ENCODE assay signal across 7 cellular contexts in the genomic region with DNA sequence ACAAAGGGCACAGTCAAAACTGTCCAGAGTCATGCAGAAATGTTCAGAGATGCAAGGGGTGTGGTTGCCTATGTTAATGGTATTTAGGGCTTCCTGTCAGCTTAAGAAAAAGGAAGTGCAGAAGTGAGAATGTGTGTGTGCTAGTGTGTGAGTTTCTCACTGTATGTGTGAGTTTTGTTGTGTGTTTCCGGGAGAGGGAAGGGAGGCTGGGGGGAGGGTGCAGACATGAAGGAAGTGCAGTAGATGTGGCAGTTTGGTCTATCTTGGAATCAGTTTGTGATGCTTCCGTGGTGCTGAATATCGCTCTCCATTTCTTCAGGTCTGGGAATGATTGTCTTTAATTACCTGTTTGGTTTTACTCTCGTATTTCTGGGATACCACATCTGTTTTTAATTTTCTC.
DNase-seq lines count a peak whose midpoint lies in the region; ATAC-seq lines count a peak whose summit lies in the region.

No MANE protein-coding gene starts in this region.

- H3K27ac Mint-ChIP-seq in T-helper 1 cell treated with Interleukin-12 subunit alpha and Interleukin-12 subunit beta and Interleukin-4 antibody, amounts not matched to agents 30 μg/mL and 1 μg/mL, for 36 hours = peak overlapping the region; percentile 89

- no peaks in the 10 kb centered on the region for H3K27me3 Mint-ChIP-seq in T-helper 1 cell treated with Interleukin-12 subunit alpha and Interleukin-12 subunit beta and Interleukin-4 antibody, amounts not matched to agents 30 μg/mL and 1 μg/mL, for 36 hours (ENCODE audit: low read depth)

- peak; percentile 84 for ATAC-seq in GM19324 (IDR thresholded peaks at IDR 0.05; ENCODE audit: low FRiP score, unreplicated experiment)
- peak; percentile 97 for ATAC-seq in HG03103 (IDR thresholded peaks at IDR 0.05; ENCODE audit: low read depth, unreplicated experiment)

- DNase-seq in central memory CD4-positive, alpha-beta T cell = peak; percentile 82
- DNase-seq in stimulated activated CD4-positive, alpha-beta T cell treated with anti-CD3 and anti-CD28 coated beads, TNF-alpha, amount 100 ng/mL, for 48 hours (ENCODE audit: low read depth in 3 of 3) = peak in 2 of 3 donors; percentile 16 to 33
- no peak for DNase-seq in SHP77 treated with DMSO at 0.1 percent for 48 hours (lab: John Stamatoyannopoulos, UW)
- DNase-seq in NCI-H1436 treated with DMSO at 0.1 percent for 48 hours (lab: John Stamatoyannopoulos, UW) = no peak

- H3K4me3 Mint-ChIP-seq in T-helper 1 cell treated with Interleukin-12 subunit alpha and Interleukin-12 subunit beta and Interleukin-4 antibody, amounts not matched to agents 30 μg/mL and 1 μg/mL, for 36 hours = peak overlapping the region; percentile 56

- H3K36me3 Mint-ChIP-seq in T-helper 1 cell treated with Interleukin-12 subunit alpha and Interleukin-12 subunit beta and Interleukin-4 antibody, amounts not matched to agents 30 μg/mL and 1 μg/mL, for 36 hours (ENCODE audit: low read depth) = no peaks in the 10 kb centered on the region

- H3K9me3 Mint-ChIP-seq in T-helper 1 cell treated with Interleukin-12 subunit alpha and Interleukin-12 subunit beta and Interleukin-4 antibody, amounts not matched to agents 30 μg/mL and 1 μg/mL, for 36 hours = no peaks in the 10 kb centered on the region

- peaks cover 33% of the 10 kb centered on the region for H3K4me1 Mint-ChIP-seq in T-helper 1 cell treated with Interleukin-12 subunit alpha and Interleukin-12 subunit beta and Interleukin-4 antibody, amounts not matched to agents 30 μg/mL and 1 μg/mL, for 36 hours (ENCODE audit: low read depth)

Comparison
In these comparisons a context has a peak if more than half of its experiments do, and no peak if none do; other contexts are left out.
1. DNase-seq: peak in central memory CD4-positive, alpha-beta T cell (single experiment) and stimulated activated CD4-positive, alpha-beta T cell treated with anti-CD3 and anti-CD28 coated beads, TNF-alpha, amount 100 ng/mL, for 48 hours (2 of 3); none in SHP77 treated with DMSO at 0.1 percent for 48 hours (single experiment) and NCI-H1436 treated with DMSO at 0.1 percent for 48 hours (single experiment).